Comparison of ENCODE assay signal across 24 cellular contexts in genomic region chr20:47847882-47848485, GRCh38.
A peak's percentile ranks its signal among the peaks of the same experiment; 100 is the strongest.
DNase-seq lines count a peak whose midpoint lies in the region; ATAC-seq, FAIRE-seq and TF ChIP-seq lines count a peak whose summit lies in the region.
"Had no signal": no experiment of that assay in that cellular context is flagged by ENCODE, and none has a peak within 500 bp of the region (broad histone marks: within the 10 kb centered on the region; RNA-seq: fewer than 3 reads in every experiment).

No MANE protein-coding gene starts in this region.

- H3K18ac ChIP-seq in neuronal stem cell (ENCODE audit: low read length), result no peak overlapping the region

- no peak overlapping the region for H2BK12ac ChIP-seq in neuronal stem cell (ENCODE audit: low read length)

- BruUV-seq in GM12878 (replicated peaks; lab: Mats Ljungman, UMichigan), result no TSS peak

- no peak overlapping the region for H3K4ac ChIP-seq in neuronal stem cell (ENCODE audit: low read length)

- no peaks in the 10 kb centered on the region; a peak in 1 of 4 replicates for H3K27me3 ChIP-seq in GM12878 (replicated peaks in 1 of 2; ENCODE audit: control insufficient read depth in 2 of 2, insufficient read depth in 2 of 2, low read length in 1 of 2)
- peaks cover 0 to 5% (median 0%) of the 10 kb centered on the region in 3 experiments for H3K27me3 ChIP-seq in neuronal stem cell (ENCODE audit: control insufficient read depth in 3 of 3, insufficient read depth in 3 of 3, low read depth in 1 of 3, low read length in 3 of 3)
- peaks cover 0 to 34% of the 10 kb centered on the region in 2 donors for H3K27me3 ChIP-seq in tibial artery
- H3K27me3 ChIP-seq: tibial nerve had no signal

- no peaks in the 10 kb centered on the region for H3K79me1 ChIP-seq in neuronal stem cell (ENCODE audit: low read depth, low read length)

- POLR2A ChIA-PET in GM12878 (lab: Charles Lee), result no interaction called here

- H3K9ac ChIP-seq in GM12878 (ENCODE audit: control insufficient read depth, insufficient read depth, low read length) (no peak overlapping the region), neuronal stem cell (ENCODE audit: low read depth, low read length, poor library complexity) (peak overlapping the region; percentile 14)
- H3K9ac ChIP-seq: parathyroid adenoma had no signal

- H3K4me1 ChIP-seq in GM12878 (ENCODE audit: control insufficient read depth, insufficient read depth, low read length), result no peaks in the 10 kb centered on the region
- peaks cover 8 to 12% of the 10 kb centered on the region in 2 donors for H3K4me1 ChIP-seq in neuronal stem cell (ENCODE audit: control insufficient read depth in 2 of 2, insufficient read depth in 1 of 2, low read depth in 1 of 2, low read length in 2 of 2)
- no peaks in the 10 kb centered on the region for H3K4me1 ChIP-seq in tibial artery
- H3K4me1 ChIP-seq: gastrocnemius medialis, left ventricle myocardium inferior, parathyroid adenoma, tibial nerve had no signal

- no peak overlapping the region for H2AK5ac ChIP-seq in neuronal stem cell (ENCODE audit: low read depth, low read length)

- 15% methylated on average over 8 of the region's 8 CpGs for WGBS in GM12878 (ENCODE audit: insufficient coverage, insufficient replicate concordance, low lambda C conversion rate, missing lambda C conversion rate)
- no CpG with 5 or more reads among the region's 8 CpGs for WGBS in neuronal stem cell (ENCODE audit: extremely low coverage in 2 of 2, insufficient read length in 2 of 2, insufficient replicate concordance in 1 of 2), 2 donors

- H4K91ac ChIP-seq in neuronal stem cell (ENCODE audit: low read depth, low read length, poor library complexity), result no peak overlapping the region

- FAIRE-seq in GM12878 (lab: Jason Lieb, UNC), result no peak
- FAIRE-seq: colon had no signal

- RAD21 ChIA-PET in GM12878 (lab: Charles Lee; ENCODE audit: unreplicated experiment), result no interaction called here

- no peaks in the 10 kb centered on the region for H3K9me3 ChIP-seq in GM12878 (replicated peaks; ENCODE audit: control insufficient read depth, insufficient read depth, low read length)
- H3K9me3 ChIP-seq in neuronal stem cell (replicated peaks in 1 of 2; ENCODE audit: control insufficient read depth in 2 of 2, insufficient read depth in 1 of 2, low read depth in 1 of 2, low read length in 2 of 2), result peaks cover 0 to 3% of the 10 kb centered on the region in 2 donors
- H3K9me3 ChIP-seq in tibial artery, result no peaks in the 10 kb centered on the region
- H3K9me3 ChIP-seq: gastrocnemius medialis, left ventricle myocardium inferior, tibial nerve had no signal

- H2BK15ac ChIP-seq in neuronal stem cell (ENCODE audit: low read length), result no peak overlapping the region

- H2BK120ac ChIP-seq in neuronal stem cell (ENCODE audit: low read depth, low read length), result no peak overlapping the region

- H3K4me2 ChIP-seq in GM12878 (ENCODE audit: control insufficient read depth, insufficient read depth) (no peak overlapping the region), neuronal stem cell (ENCODE audit: insufficient read depth, low read length, poor library complexity, severe bottlenecking) (no peak overlapping the region)
- H3K4me2 ChIP-seq: smooth muscle cell had no signal

- H3K14ac ChIP-seq in neuronal stem cell (ENCODE audit: low read length), result no peak overlapping the region

- H2AFZ ChIP-seq in GM12878 (ENCODE audit: control insufficient read depth, low read depth, low read length) (no peak overlapping the region), neuronal stem cell (ENCODE audit: low read length) (no peak overlapping the region)
- H2AFZ ChIP-seq: parathyroid adenoma had no signal

- ATAC-seq in GM12878, result peak; percentile 63
- ATAC-seq: gastrocnemius medialis; stimulated activated effector memory CD8-positive, alpha-beta T cell treated with anti-CD3 and anti-CD28 coated beads, Interleukin-12 subunit alpha, Interleukin-12 subunit beta, amount 100 ng/mL, for 72 hours had no signal

- H3K23ac ChIP-seq in neuronal stem cell (ENCODE audit: low read depth, low read length, poor library complexity), result no peak overlapping the region

- no peak overlapping the region for H2BK5ac ChIP-seq in neuronal stem cell (ENCODE audit: low read length)

- no peaks in the 10 kb centered on the region for H3K79me2 ChIP-seq in GM12878 (ENCODE audit: control insufficient read depth, insufficient read depth, low read length)
- H3K79me2 ChIP-seq: parathyroid adenoma had no signal

- no peaks in the 10 kb centered on the region for H4K20me1 ChIP-seq in GM12878 (ENCODE audit: control insufficient read depth, insufficient read depth)

- H4K8ac ChIP-seq in neuronal stem cell (ENCODE audit: low read depth, low read length), result no peak overlapping the region

- CTCF ChIA-PET in GM12878 (lab: Yijun Ruan, JAX), result no interaction called here

- no peaks in the 10 kb centered on the region for H3K36me3 ChIP-seq in GM12878 (ENCODE audit: control insufficient read depth in 2 of 2, insufficient read depth in 2 of 2, low read length in 1 of 2)
- H3K36me3 ChIP-seq in neuronal stem cell (replicated peaks in 1 of 2; ENCODE audit: control insufficient read depth in 2 of 2, insufficient read depth in 2 of 2, low read length in 2 of 2), result no peaks in the 10 kb centered on the region
- H3K36me3 ChIP-seq in tibial artery, result no peaks in the 10 kb centered on the region
- H3K36me3 ChIP-seq: gastrocnemius medialis, left ventricle myocardium inferior, tibial nerve had no signal

- no peak for TF ChIP-seq POLR2A in GM12878 (IDR thresholded peaks at IDR 0.05; ENCODE audit: low read depth, low read length)

- in situ Hi-C loops in GM12878 (cut with MboI), result no loop called here

- no peak for TF ChIP-seq EP300 in GM12878 (IDR thresholded peaks at IDR 0.05; ENCODE audit: borderline replicate concordance in 1 of 2, control insufficient read depth in 1 of 2, low read depth in 2 of 2, low read length in 2 of 2)

- H3K27ac ChIP-seq in GM12878 (ENCODE audit: control insufficient read depth, insufficient read depth) (no peak overlapping the region), neuronal stem cell (replicated peaks; ENCODE audit: low read length) (no peak overlapping the region), tibial artery (no peak overlapping the region)
- H3K27ac ChIP-seq: 22Rv1, gastrocnemius medialis, left ventricle myocardium inferior, parathyroid adenoma, SK-N-MC, tibial nerve had no signal

- intact Hi-C loops in GM12878 (cut with micrococcal nuclease; ENCODE audit: unreplicated experiment), result no loop called here
- intact Hi-C loops in tibial artery (cut with DNase I; ENCODE audit: low total_unique reads), result no loop called here

- DNase-seq in DMS79 treated with DMSO at 0.1 percent for 48 hours (lab: John Stamatoyannopoulos, UW) (peak; percentile 23), DMS79 (lab: John Stamatoyannopoulos, UW) (no peak), M059J (ENCODE audit: low read depth) (peak; percentile 39), GM12878 (ENCODE audit: low read depth, low spot score) (no peak), neuronal stem cell (ENCODE audit: low spot score) (no peak), amniotic stem cell (lab: John Stamatoyannopoulos, UW) (no peak), tibial artery (no peak), OCI-M2 (lab: John Stamatoyannopoulos, UW; ENCODE audit: unreplicated experiment) (no peak)
- DNase-seq: activated CD4-positive, CD25-positive, alpha-beta regulatory T cell treated with anti-CD3 and anti-CD28 coated beads, Interleukin-2, amount 50 U/mL, for 72 hours; aorta; CD4-positive, CD25-positive, alpha-beta regulatory T cell; DND-41; gastrocnemius medialis; HFFc6; left ventricle myocardium inferior; NCI-H1436; NCI-H510A had no signal

- SMC1A ChIA-PET in GM12878 (lab: Charles Lee; ENCODE audit: uncharacterized antibody, unreplicated experiment), result no interaction called here

- H3K4me3 ChIP-seq in GM12878 (no peak overlapping the region), neuronal stem cell (ENCODE audit: low read length in 2 of 2) (no peak overlapping the region), tibial artery (no peak overlapping the region)
- H3K4me3 ChIP-seq: gastrocnemius medialis, left ventricle myocardium inferior, SK-N-MC, smooth muscle cell, tibial nerve had no signal

- no peak for TF ChIP-seq RAD21 in GM12878 (IDR thresholded peaks at IDR 0.05; ENCODE audit: insufficient read depth, low read depth, low read length)

- TF ChIP-seq CTCF in GM12878 (IDR thresholded peaks at IDR 0.05 in 2 of 3, conservative IDR thresholded peaks at IDR 0.05 in 1 of 3; ENCODE audit: control insufficient read depth in 2 of 3, extremely low read depth in 1 of 3, insufficient read depth in 1 of 3, low read depth in 3 of 3, low read length in 3 of 3) (no peak), tibial artery (IDR thresholded peaks at IDR 0.05) (no peak)

TF ChIP-seq in GM12878, 131 proteins besides CTCF, POLR2A, EP300 and RAD21 (continues in another document):
- TF ChIP-seq GATAD2B (conservative IDR thresholded peaks at IDR 0.05; ENCODE audit: low read depth) (0 out of 2 replicates have a peak, but pooled peaks have one; percentile 27), MEF2A (IDR thresholded peaks at IDR 0.05; ENCODE audit: insufficient read depth, low read depth, low read length) (no peak), SRF (IDR thresholded peaks at IDR 0.05; ENCODE audit: low read depth in 2 of 2, low read length in 2 of 2) (no peak), NFXL1 (IDR thresholded peaks at IDR 0.05; ENCODE audit: borderline replicate concordance) (no peak), USF1 (IDR thresholded peaks at IDR 0.05; ENCODE audit: borderline replicate concordance, extremely low read length, insufficient read depth, low read depth, low read length) (no peak), PBX3 (IDR thresholded peaks at IDR 0.05; ENCODE audit: insufficient replicate concordance, low read depth, low read length) (no peak)

Comparison
In these comparisons a context has a peak if more than half of its experiments do, and no peak if none do; other contexts are left out.
1. DNase-seq: peak in DMS79 treated with DMSO at 0.1 percent for 48 hours (single experiment) and M059J (single experiment); none in DMS79 (single experiment), GM12878 (single experiment), neuronal stem cell (single experiment), amniotic stem cell (single experiment), tibial artery (0 of 2) and OCI-M2 (single experiment).